ENCODE assay signal across 16 cellular contexts in genomic region chr15:40250304-40250656, GRCh38. TPM values are rescaled to one million over a fixed set of nuclear protein-coding genes. Genes with fewer than 3 reads are reported as not detected.
A peak's percentile ranks its signal among the peaks of the same experiment; 100 is the strongest.
DNase-seq lines count a peak whose midpoint lies in the region; ATAC-seq and TF ChIP-seq lines count a peak whose summit lies in the region.
"Had no signal": no experiment of that assay in that cellular context is flagged by ENCODE, and none has a peak within 500 bp of the region (broad histone marks: within the 10 kb centered on the region; RNA-seq: fewer than 3 reads in every experiment).

No MANE protein-coding gene starts in this region.

- H3K27ac ChIP-seq in right atrium auricular region: peak overlapping the region; percentile 18 to 42

- intact Hi-C loops in left ventricle myocardium superior (cut with micrococcal nuclease): no loop called here

- H3K36me3 ChIP-seq in right atrium auricular region: no peaks in the 10 kb centered on the region
- H3K36me3 ChIP-seq: HAP-1 had no signal

- H3K36me3 Mint-ChIP-seq in WTC11: no peaks in the 10 kb centered on the region
- H3K36me3 Mint-ChIP-seq in neural crest cell (ENCODE audit: low read depth): no peaks in the 10 kb centered on the region

- H3K27ac Mint-ChIP-seq in WTC11 (no peak overlapping the region), neural crest cell (ENCODE audit: unreplicated experiment) (no peak overlapping the region)
- H3K27ac Mint-ChIP-seq: B cell, GM23338 had no signal

- no peaks in the 10 kb centered on the region for H3K9me3 ChIP-seq in right atrium auricular region
- H3K9me3 ChIP-seq: HAP-1 had no signal

- H3K27me3 Mint-ChIP-seq in WTC11 (ENCODE audit: low read depth) (peaks cover 38% of the 10 kb centered on the region), neural crest cell (ENCODE audit: low read depth) (peaks cover 56% of the 10 kb centered on the region)

- peaks cover 0 to 47% of the 10 kb centered on the region in 2 donors for H3K4me1 ChIP-seq in right atrium auricular region

- DNase-seq in right atrium auricular region (ENCODE audit: low spot score): no peak
- DNase-seq in left ventricle myocardium superior: no peak
- DNase-seq in WTC11 (ENCODE audit: low spot score): peak; percentile 0
- no peak for DNase-seq in neural crest cell (ENCODE audit: low read depth, low spot score)
- DNase-seq in foreskin melanocyte: no peak
- DNase-seq: NCI-H1105 treated with DMSO at 0.1 percent for 48 hours, NCI-H1694, NCI-H2081, NCI-H2171, NCI-H524 treated with DMSO at 0.1 percent for 48 hours, RPMI8226 had no signal

- CTCF ChIA-PET in WTC11 (lab: Charles Lee): interaction anchor here (0.9 to 15.1 kb wide), 4 partner anchors 12 to 33 kb away, joined by 4 to 224 read pairs (median 8); partner anchors contain the start of gene PAK6

- TF ChIP-seq CTCF in right atrium auricular region (IDR thresholded peaks at IDR 0.05): no peak
- no peak for TF ChIP-seq CTCF in WTC11 (IDR thresholded peaks at IDR 0.05)
- TF ChIP-seq CTCF in neural crest cell (conservative IDR thresholded peaks at IDR 0.05): no peak

- POLR2A ChIA-PET in WTC11 (lab: Charles Lee): no interaction called here

- peaks cover 25% of the 10 kb centered on the region for H3K4me1 Mint-ChIP-seq in WTC11
- H3K4me1 Mint-ChIP-seq in neural crest cell: peaks cover 5% of the 10 kb centered on the region

- H3K27me3 ChIP-seq in right atrium auricular region: no peaks in the 10 kb centered on the region

- H3K4me3 Mint-ChIP-seq in WTC11 (no peak overlapping the region), neural crest cell (peak overlapping the region; percentile 15)
- H3K4me3 Mint-ChIP-seq: B cell, GM23338 had no signal

- H3K9me3 Mint-ChIP-seq in WTC11: no peaks in the 10 kb centered on the region
- no peaks in the 10 kb centered on the region for H3K9me3 Mint-ChIP-seq in neural crest cell
- H3K9me3 Mint-ChIP-seq: GM23338 had no signal

- H3K4me3 ChIP-seq in right atrium auricular region: no peak overlapping the region
- H3K4me3 ChIP-seq: GM23338, HAP-1 had no signal

- no peak for ATAC-seq in left ventricle myocardium superior
- ATAC-seq in WTC11: no peak
- ATAC-seq in GM21390 (IDR thresholded peaks at IDR 0.05; ENCODE audit: unreplicated experiment): no peak
- ATAC-seq in HG03342 (IDR thresholded peaks at IDR 0.05; ENCODE audit: unreplicated experiment): no peak
- ATAC-seq: GM23338 had no signal

TF ChIP-seq in WTC11, 78 proteins besides CTCF, POLR2A, EP300 and RAD21:
- no peak for TF ChIP-seq HMGA2 (CRISPR knock-in tag; IDR thresholded peaks at IDR 0.05)
- no peak for TF ChIP-seq ZNF671 (CRISPR knock-in tag; IDR thresholded peaks at IDR 0.05)
- TF ChIP-seq, protein P1, sequence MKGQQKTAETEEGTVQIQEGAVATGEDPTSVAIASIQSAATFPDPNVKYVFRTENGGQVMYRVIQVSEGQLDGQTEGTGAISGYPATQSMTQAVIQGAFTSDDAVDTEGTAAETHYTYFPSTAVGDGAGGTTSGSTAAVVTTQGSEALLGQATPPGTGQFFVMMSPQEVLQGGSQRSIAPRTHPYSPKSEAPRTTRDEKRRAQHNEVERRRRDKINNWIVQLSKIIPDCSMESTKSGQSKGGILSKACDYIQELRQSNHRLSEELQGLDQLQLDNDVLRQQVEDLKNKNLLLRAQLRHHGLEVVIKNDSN (CRISPR knock-in tag; IDR thresholded peaks at IDR 0.05): no peak
- TF ChIP-seq JUN (CRISPR knock-in tag; IDR thresholded peaks at IDR 0.05): no peak
- TF ChIP-seq TEAD1 (CRISPR knock-in tag; IDR thresholded peaks at IDR 0.05): no peak
- no peak for TF ChIP-seq SOX15 (CRISPR knock-in tag; IDR thresholded peaks at IDR 0.05)
- no peak for TF ChIP-seq ZMAT4 (CRISPR knock-in tag; IDR thresholded peaks at IDR 0.05)
- TF ChIP-seq CREB1 (CRISPR knock-in tag; IDR thresholded peaks at IDR 0.05): no peak
- no peak for TF ChIP-seq ZNF138 (CRISPR knock-in tag; conservative IDR thresholded peaks at IDR 0.05)
- TF ChIP-seq FOXK1 (CRISPR knock-in tag; IDR thresholded peaks at IDR 0.05): no peak
- TF ChIP-seq GRHL2 (CRISPR knock-in tag; IDR thresholded peaks at IDR 0.05; ENCODE audit: insufficient replicate concordance, severe bottlenecking): no peak
- TF ChIP-seq, protein P2, sequence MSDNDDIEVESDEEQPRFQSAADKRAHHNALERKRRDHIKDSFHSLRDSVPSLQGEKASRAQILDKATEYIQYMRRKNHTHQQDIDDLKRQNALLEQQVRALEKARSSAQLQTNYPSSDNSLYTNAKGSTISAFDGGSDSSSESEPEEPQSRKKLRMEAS (CRISPR knock-in tag; IDR thresholded peaks at IDR 0.05): no peak
- no peak for TF ChIP-seq CBFB (CRISPR knock-in tag; IDR thresholded peaks at IDR 0.05; ENCODE audit: low read depth)

RNA-seq across cellular contexts. Expression of gene PAK6, which starts 11.4 kb away (rescaled TPM):
- 10 to 100 TPM; 15.3 to 32.5 TPM for total RNA-seq in right atrium auricular region
- total RNA-seq in left ventricle myocardium superior: 11.1 TPM
- total RNA-seq in WTC11 (2021): 8.7 to 11.7 TPM (median 9.6 TPM) in 3 replicates
- total RNA-seq in neural crest cell: 0.28 and 0.93 TPM in 2 replicates

RNA-seq across cellular contexts. Expression of gene ANKRD63, which starts 32.6 kb away (rescaled TPM):
- total RNA-seq in right atrium auricular region (1 to 10 TPM in 1 of 2 donors, under 1 TPM in 1; 0.44 to 1.3 TPM), left ventricle myocardium superior (1.0 TPM), WTC11 (2021) (1.2 to 1.7 TPM (median 1.4 TPM) in 3 replicates), neural crest cell (not detected in 2 replicates)

RNA-seq across cellular contexts. Expression of gene PLCB2, which starts 57.5 kb away (rescaled TPM):
- total RNA-seq in right atrium auricular region: 1 to 10 TPM; 1.9 to 8.4 TPM
- 7.5 TPM for total RNA-seq in left ventricle myocardium superior
- 14.2 to 18.5 TPM (median 15.2 TPM) in 3 replicates for total RNA-seq in WTC11 (2021)
- total RNA-seq in neural crest cell: 8.7 and 8.8 TPM in 2 replicates
